Comparison of ENCODE assay signal across 1 cellular context in genomic region chr13:27257233-27257568, GRCh38.
TF ChIP-seq lines count a peak whose summit lies in the region.

No MANE protein-coding gene starts in this region.

TF ChIP-seq in K562, 482 proteins besides CTCF, POLR2A, EP300 and RAD21:
- peak; percentile 55; the same call in 1 of the 2 replicates for TF ChIP-seq CEBPB (tag; IDR thresholded peaks at IDR 0.05)
- no peak for TF ChIP-seq ZNF277 (CRISPR knock-in tag; IDR thresholded peaks at IDR 0.05; ENCODE audit: borderline replicate concordance)
TF ChIP-seq in K562: peak in this region for 1.
